Comparison of ENCODE assay signal across 33 cellular contexts in the genomic region with DNA sequence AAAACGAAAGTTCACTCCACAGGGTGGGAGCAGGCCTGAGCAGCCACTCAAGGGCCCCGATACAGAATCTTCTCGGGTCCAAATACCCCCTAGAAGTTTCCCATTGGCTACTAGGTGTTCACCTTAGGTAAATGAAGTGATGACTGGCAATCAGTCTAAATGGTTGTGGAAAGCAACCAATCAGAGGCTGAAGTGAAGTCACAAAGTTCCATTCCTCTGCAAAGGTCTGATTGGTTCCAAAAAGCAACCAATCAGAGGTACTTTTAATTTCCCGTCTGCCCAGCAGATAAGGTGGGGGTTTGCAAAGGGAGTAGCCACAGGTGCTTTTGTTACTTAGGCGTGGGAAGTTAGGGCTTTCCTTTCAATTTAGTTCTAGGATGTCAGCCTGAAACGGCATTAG.
"Had no signal": no experiment of that assay in that cellular context is flagged by ENCODE, and none has a peak within 500 bp of the region (broad histone marks: within the 10 kb centered on the region; RNA-seq: fewer than 3 reads in every experiment).

No MANE protein-coding gene starts in this region.

- H3K36me3 ChIP-seq: brain microvascular endothelial cell, gastroesophageal sphincter, ovary, transverse colon had no signal

- DNase-seq: activated CD4-positive, alpha-beta memory T cell treated with anti-CD3 and anti-CD28 coated beads, Interleukin-2, amount 10 ng/mL, durations not matched to agents 7 days and 5 days; activated CD4-positive, alpha-beta T cell treated with anti-CD3 and anti-CD28 coated beads, Interleukin-2, amount 10 ng/mL, durations not matched to agents 7 days and 5 days; activated CD8-positive, alpha-beta memory T cell treated with anti-CD3 and anti-CD28 coated beads, Interleukin-2, amount 50 U/mL, for 48 hours; activated gamma-delta T cell; activated naive CD4-positive, alpha-beta T cell treated with anti-CD3 and anti-CD28 coated beads, Interleukin-2, amount 10 ng/mL, durations not matched to agents 7 days and 5 days; activated naive CD8-positive, alpha-beta T cell treated with anti-CD3 and anti-CD28 coated beads, Interleukin-2, amount 10 ng/mL, durations not matched to agents 7 days and 5 days; activated T-cell treated with anti-CD3 and anti-CD28 coated beads, Interleukin-2, amount 50 U/mL, for 24 hours; brain microvascular endothelial cell; effector memory CD8-positive, alpha-beta T cell; erythroblast; head of caudate nucleus; hypothalamus; immature natural killer cell; kidney; left colon; mammary epithelial cell; midbrain; naive thymus-derived CD4-positive, alpha-beta T cell; ovary; retina; stimulated activated CD4-positive, alpha-beta T cell treated with anti-CD3 and anti-CD28 coated beads, Interleukin-12 subunit alpha, Interleukin-12 subunit beta, amount 100 ng/mL, for 4 hours; stimulated activated CD4-positive, alpha-beta T cell treated with anti-CD3 and anti-CD28 coated beads, Interleukin-4, amount 100 ng/mL, for 1 hour; stimulated activated naive CD8-positive, alpha-beta T cell treated with anti-CD3 and anti-CD28 coated beads, Interleukin-15, Interleukin-2, amounts not matched to agents 100 U/mL and 50 U/mL, for 24 hours; T-cell; testis; transverse colon had no signal

- H3K4me1 ChIP-seq: testis had no signal

- H3K4me3 Mint-ChIP-seq: activated CD4-positive, alpha-beta memory T cell treated with anti-CD3 and anti-CD28 coated beads, Interleukin-2, amount 10 ng/mL, durations not matched to agents 7 days and 5 days; activated CD4-positive, alpha-beta T cell treated with anti-CD3 and anti-CD28 coated beads, Interleukin-2, amount 10 ng/mL, durations not matched to agents 7 days and 5 days; activated naive CD4-positive, alpha-beta T cell treated with anti-CD3 and anti-CD28 coated beads, Interleukin-2, amount 10 ng/mL, durations not matched to agents 7 days and 5 days; activated naive CD8-positive, alpha-beta T cell treated with anti-CD3 and anti-CD28 coated beads, Interleukin-2, amount 10 ng/mL, durations not matched to agents 7 days and 5 days; activated T-cell treated with anti-CD3 and anti-CD28 coated beads, Interleukin-2, amount 50 U/mL, for 24 hours had no signal

- H3K4me3 ChIP-seq: coronary artery, gastroesophageal sphincter, ovary, skin epidermis, testis, transverse colon had no signal

- H3K27ac Mint-ChIP-seq: activated CD4-positive, alpha-beta memory T cell treated with anti-CD3 and anti-CD28 coated beads, Interleukin-2, amount 10 ng/mL, durations not matched to agents 7 days and 5 days; activated CD4-positive, alpha-beta T cell treated with anti-CD3 and anti-CD28 coated beads, Interleukin-2, amount 10 ng/mL, durations not matched to agents 7 days and 5 days; activated naive CD4-positive, alpha-beta T cell treated with anti-CD3 and anti-CD28 coated beads, Interleukin-2, amount 10 ng/mL, durations not matched to agents 7 days and 5 days; activated naive CD8-positive, alpha-beta T cell treated with anti-CD3 and anti-CD28 coated beads, Interleukin-2, amount 10 ng/mL, durations not matched to agents 7 days and 5 days; activated T-cell treated with anti-CD3 and anti-CD28 coated beads, Interleukin-2, amount 50 U/mL, for 24 hours; effector memory CD8-positive, alpha-beta T cell; immature natural killer cell; naive thymus-derived CD4-positive, alpha-beta T cell; progenitor cell of endocrine pancreas; T-cell had no signal

- H3K9me3 ChIP-seq: gastroesophageal sphincter, ovary, testis, transverse colon had no signal

- H3K9me3 Mint-ChIP-seq: activated CD4-positive, alpha-beta memory T cell treated with anti-CD3 and anti-CD28 coated beads, Interleukin-2, amount 10 ng/mL, durations not matched to agents 7 days and 5 days; activated CD4-positive, alpha-beta T cell treated with anti-CD3 and anti-CD28 coated beads, Interleukin-2, amount 10 ng/mL, durations not matched to agents 7 days and 5 days; activated naive CD4-positive, alpha-beta T cell treated with anti-CD3 and anti-CD28 coated beads, Interleukin-2, amount 10 ng/mL, durations not matched to agents 7 days and 5 days; activated naive CD8-positive, alpha-beta T cell treated with anti-CD3 and anti-CD28 coated beads, Interleukin-2, amount 10 ng/mL, durations not matched to agents 7 days and 5 days; activated T-cell treated with anti-CD3 and anti-CD28 coated beads, Interleukin-2, amount 50 U/mL, for 24 hours; effector memory CD8-positive, alpha-beta T cell; T-cell had no signal

- H3K27me3 ChIP-seq: ovary, testis had no signal

- H3K36me3 Mint-ChIP-seq: activated naive CD4-positive, alpha-beta T cell treated with anti-CD3 and anti-CD28 coated beads, Interleukin-2, amount 10 ng/mL, durations not matched to agents 7 days and 5 days; activated naive CD8-positive, alpha-beta T cell treated with anti-CD3 and anti-CD28 coated beads, Interleukin-2, amount 10 ng/mL, durations not matched to agents 7 days and 5 days; immature natural killer cell; naive thymus-derived CD4-positive, alpha-beta T cell; T-cell had no signal

- H3K27ac ChIP-seq: brain microvascular endothelial cell, coronary artery, gastroesophageal sphincter, ovary, skin epidermis, testis, transverse colon, VCaP had no signal

- ATAC-seq: activated CD4-positive, CD25-positive, alpha-beta regulatory T cell treated with anti-CD3 and anti-CD28 coated beads, Interleukin-2, amount 50 U/mL, for 24 hours; effector memory CD8-positive, alpha-beta T cell; gastroesophageal sphincter; left colon; naive thymus-derived CD4-positive, alpha-beta T cell; sciatic nerve; stimulated activated naive CD8-positive, alpha-beta T cell treated with anti-CD3 and anti-CD28 coated beads, Interleukin-15, Interleukin-2, amounts not matched to agents 100 U/mL and 50 U/mL, for 24 hours; T-cell had no signal
